32 cellular contexts compared by ENCODE assay signal in the genomic region with DNA sequence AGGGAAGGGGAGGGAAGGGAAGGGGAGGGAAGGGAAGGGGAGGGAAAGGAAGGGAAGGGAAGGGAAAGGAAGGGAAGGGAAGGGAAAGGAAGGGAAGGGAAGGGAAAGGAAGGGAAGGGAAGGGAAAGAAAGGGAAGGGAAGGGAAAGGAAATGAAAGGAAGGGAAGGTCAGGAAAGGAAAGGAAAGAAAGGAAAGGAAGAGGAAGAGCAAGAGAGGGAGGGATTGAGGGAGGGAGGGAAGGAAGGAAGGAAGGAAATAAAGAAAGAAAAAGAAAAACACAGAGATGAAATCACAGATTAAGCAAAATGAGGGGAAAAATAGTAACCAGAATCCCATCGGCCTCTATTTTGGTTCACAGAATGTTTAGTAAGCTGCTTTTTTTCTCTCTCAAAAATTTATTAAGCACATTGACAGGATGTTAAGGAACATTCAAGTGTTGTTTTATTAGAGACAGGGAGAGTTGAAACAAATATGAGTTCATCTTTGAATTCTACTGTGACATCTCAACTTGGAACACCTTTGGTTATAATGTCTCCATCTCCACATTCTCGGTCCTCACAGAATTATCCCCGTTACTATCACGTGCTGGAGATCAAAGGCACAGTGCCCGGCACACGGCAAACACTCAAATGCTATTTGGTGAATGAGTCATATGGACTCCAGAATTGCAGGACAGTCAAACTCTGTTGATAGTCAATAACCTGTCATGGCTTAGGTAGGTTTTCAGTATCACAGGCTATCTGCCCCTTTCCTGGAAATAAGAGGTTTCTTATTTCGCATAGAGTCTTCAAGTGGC. TPM values are rescaled to one million over a fixed set of nuclear protein-coding genes. Genes with fewer than 3 reads are reported as not detected.
"Had no signal": no experiment of that assay in that cellular context is flagged by ENCODE, and none has a peak within 500 bp of the region (broad histone marks: within the 10 kb centered on the region; RNA-seq: fewer than 3 reads in every experiment).

No MANE protein-coding gene starts in this region.

- ATAC-seq: activated CD8-positive, alpha-beta memory T cell treated with anti-CD3 and anti-CD28 coated beads, Interleukin-2, amount 10 ng/mL, durations not matched to agents 7 days and 5 days; activated naive CD4-positive, alpha-beta T cell treated with anti-CD3 and anti-CD28 coated beads, Interleukin-2, amount 50 U/mL, for 72 hours; activated naive CD8-positive, alpha-beta T cell treated with anti-CD3 and anti-CD28 coated beads, Interleukin-2, amount 50 U/mL, for 24 hours; body of pancreas had no signal

- H3K9me3 ChIP-seq: ascending aorta, body of pancreas, Peyer's patch, SJCRH30, SK-N-SH had no signal

- H3K9me3 Mint-ChIP-seq: activated naive CD4-positive, alpha-beta T cell treated with anti-CD3 and anti-CD28 coated beads, Interleukin-2, amount 50 U/mL, for 72 hours; activated naive CD8-positive, alpha-beta T cell treated with anti-CD3 and anti-CD28 coated beads, Interleukin-2, amount 50 U/mL, for 24 hours; activated T-cell treated with anti-CD3 and anti-CD28 coated beads, Interleukin-2, amount 50 U/mL, for 24 hours; activated T-helper 1 cell treated with anti-CD3 and anti-CD28 coated beads, Interleukin-12 subunit alpha, Interleukin-12 subunit beta, Interleukin-2, Interleukin-4 antibody, amounts not matched to agents 30 ng/mL and 10 ng/mL and 1 ng/mL, durations not matched to agents 14 hours and 24 hours and 36 hours; T-helper 1 cell treated with Interleukin-12 subunit alpha and Interleukin-12 subunit beta and Interleukin-4 antibody, amounts not matched to agents 30 μg/mL and 1 μg/mL, for 36 hours had no signal

- H3K36me3 Mint-ChIP-seq: activated naive CD4-positive, alpha-beta T cell treated with anti-CD3 and anti-CD28 coated beads, Interleukin-2, amount 50 U/mL, for 72 hours had no signal

- H3K4me3 ChIP-seq: ascending aorta, body of pancreas, Peyer's patch, SJCRH30 had no signal

- H3K9ac ChIP-seq: SK-N-SH had no signal

- H3K27ac Mint-ChIP-seq: activated naive CD8-positive, alpha-beta T cell treated with anti-CD3 and anti-CD28 coated beads, Interleukin-2, amount 50 U/mL, for 24 hours; activated T-cell treated with anti-CD3 and anti-CD28 coated beads, Interleukin-2, amount 50 U/mL, for 24 hours; activated T-helper 1 cell treated with anti-CD3 and anti-CD28 coated beads, Interleukin-12 subunit alpha, Interleukin-12 subunit beta, Interleukin-2, Interleukin-4 antibody, amounts not matched to agents 30 ng/mL and 10 ng/mL and 1 ng/mL, durations not matched to agents 14 hours and 24 hours and 36 hours; T-helper 1 cell treated with Interleukin-12 subunit alpha and Interleukin-12 subunit beta and Interleukin-4 antibody, amounts not matched to agents 30 μg/mL and 1 μg/mL, for 36 hours had no signal

- DNase-seq: activated CD4-positive, alpha-beta T cell treated with anti-CD3 and anti-CD28 coated beads for 48 hours; activated CD4-positive, alpha-beta T cell treated with anti-CD3 and anti-CD28 coated beads, Interleukin-2, amount 50 U/mL, for 4 hours; activated CD4-positive, CD25-positive, alpha-beta regulatory T cell treated with anti-CD3 and anti-CD28 coated beads, Interleukin-2, amount 50 U/mL, for 72 hours; activated CD8-positive, alpha-beta memory T cell treated with anti-CD3 and anti-CD28 coated beads, Interleukin-2, amount 10 ng/mL, durations not matched to agents 7 days and 5 days; activated effector memory CD4-positive, alpha-beta T cell treated with Interleukin-2 at 50 U/mL for 16 hours; activated naive CD4-positive, alpha-beta T cell; activated naive CD8-positive, alpha-beta T cell treated with anti-CD3 and anti-CD28 coated beads, Interleukin-2, amount 50 U/mL, for 24 hours; activated T-cell treated with anti-CD3 and anti-CD28 coated beads, Interleukin-2, amount 50 U/mL, for 24 hours; amniotic stem cell; body of pancreas; central memory CD4-positive, alpha-beta T cell; NCI-H1105 treated with DMSO at 0.1 percent for 48 hours; NCI-H1436 treated with DMSO at 0.1 percent for 48 hours; NCI-H187; NCI-H2081; NCI-H2171; NCI-H2227 treated with DMSO at 0.1 percent for 48 hours; NCI-H446 treated with DMSO at 0.1 percent for 48 hours; NCI-H524 treated with DMSO at 0.1 percent for 48 hours; NCI-H748 treated with DMSO at 0.1 percent for 48 hours; OCI-M1; Peyer's patch; Right ventricle myocardium superior; SJCRH30; SK-N-SH; SW 1271 had no signal

- H3K27me3 Mint-ChIP-seq: activated CD8-positive, alpha-beta memory T cell treated with anti-CD3 and anti-CD28 coated beads, Interleukin-2, amount 10 ng/mL, durations not matched to agents 7 days and 5 days; activated naive CD8-positive, alpha-beta T cell treated with anti-CD3 and anti-CD28 coated beads, Interleukin-2, amount 50 U/mL, for 24 hours; activated T-cell treated with anti-CD3 and anti-CD28 coated beads, Interleukin-2, amount 50 U/mL, for 24 hours had no signal

- H3K36me3 ChIP-seq: ascending aorta, SJCRH30 had no signal

- H3K4me3 Mint-ChIP-seq: activated CD8-positive, alpha-beta memory T cell treated with anti-CD3 and anti-CD28 coated beads, Interleukin-2, amount 10 ng/mL, durations not matched to agents 7 days and 5 days; activated naive CD8-positive, alpha-beta T cell treated with anti-CD3 and anti-CD28 coated beads, Interleukin-2, amount 50 U/mL, for 24 hours; activated T-cell treated with anti-CD3 and anti-CD28 coated beads, Interleukin-2, amount 50 U/mL, for 24 hours; activated T-helper 1 cell treated with anti-CD3 and anti-CD28 coated beads, Interleukin-12 subunit alpha, Interleukin-12 subunit beta, Interleukin-2, Interleukin-4 antibody, amounts not matched to agents 30 ng/mL and 10 ng/mL and 1 ng/mL, durations not matched to agents 14 hours and 24 hours and 36 hours; T-helper 1 cell treated with Interleukin-12 subunit alpha and Interleukin-12 subunit beta and Interleukin-4 antibody, amounts not matched to agents 30 μg/mL and 1 μg/mL, for 36 hours had no signal

- H3K27ac ChIP-seq: ascending aorta, body of pancreas, Peyer's patch, RWPE1, SJCRH30 had no signal

- H3K4me1 ChIP-seq: ascending aorta, body of pancreas, Peyer's patch, SJCRH30 had no signal

- H3K4me1 Mint-ChIP-seq: activated CD8-positive, alpha-beta memory T cell treated with anti-CD3 and anti-CD28 coated beads, Interleukin-2, amount 10 ng/mL, durations not matched to agents 7 days and 5 days had no signal

- H3K27me3 ChIP-seq: ascending aorta, body of pancreas, Peyer's patch, SJCRH30 had no signal

- H3K4me2 ChIP-seq: SK-N-SH had no signal

RNA-seq across cellular contexts. Expression of gene ABCB1, which starts 52.4 kb away (rescaled TPM):
- total RNA-seq: chondrocyte, SJCRH30 had no signal
